Comparison of ENCODE assay signal across 15 cellular contexts in genomic region chr1:157241185-157241538, GRCh38.
A peak's percentile ranks its signal among the peaks of the same experiment; 100 is the strongest.
DNase-seq lines count a peak whose midpoint lies in the region; ATAC-seq and TF ChIP-seq lines count a peak whose summit lies in the region.
"Had no signal": no experiment of that assay in that cellular context is flagged by ENCODE, and none has a peak within 500 bp of the region (broad histone marks: within the 10 kb centered on the region; RNA-seq: fewer than 3 reads in every experiment).

No MANE protein-coding gene starts in this region.

- TF ChIP-seq CTCF in Caco-2 (IDR thresholded peaks at IDR 0.05; ENCODE audit: insufficient read depth in 1 of 2, low read depth in 1 of 2, low read length in 1 of 2, severe bottlenecking in 1 of 2, unreplicated experiment in 1 of 2) (no peak), body of pancreas (IDR thresholded peaks at IDR 0.05) (no peak), right lobe of liver (IDR thresholded peaks at IDR 0.05) (no peak), testis (IDR thresholded peaks at IDR 0.05) (no peak)

- H2BK120ac ChIP-seq in mesenchymal stem cell (ENCODE audit: low read depth, low read length) = no peak overlapping the region

- no peak overlapping the region for H2AFZ ChIP-seq in mesenchymal stem cell (ENCODE audit: low read depth, low read length)

- no peak for TF ChIP-seq POLR2A in body of pancreas (IDR thresholded peaks at IDR 0.05)
- TF ChIP-seq POLR2A in right lobe of liver (IDR thresholded peaks at IDR 0.05) = no peak
- no peak for TF ChIP-seq POLR2A in testis (IDR thresholded peaks at IDR 0.05)

- H2AK5ac ChIP-seq in mesenchymal stem cell (ENCODE audit: low read length, severe bottlenecking) = no peak overlapping the region

- no peak overlapping the region for H3K23ac ChIP-seq in mesenchymal stem cell (ENCODE audit: low read length in 2 of 2)

- H3K27me3 ChIP-seq in Caco-2 (replicated peaks; ENCODE audit: control insufficient read depth, insufficient read depth, low read length) (no peaks in the 10 kb centered on the region), body of pancreas (no peaks in the 10 kb centered on the region), right lobe of liver (no peaks in the 10 kb centered on the region), testis (no peaks in the 10 kb centered on the region), mesenchymal stem cell (ENCODE audit: control insufficient read depth in 1 of 2, insufficient read depth in 1 of 2, low read length in 2 of 2) (peaks cover 5 to 16% of the 10 kb centered on the region in 2 experiments)

- H3K9me3 ChIP-seq in Caco-2 (0 out of 2 replicates have a peak, but pooled peaks cover 3% of the 10 kb centered on the region), body of pancreas (no peaks in the 10 kb centered on the region), right lobe of liver (no peaks in the 10 kb centered on the region), testis (no peaks in the 10 kb centered on the region), mesenchymal stem cell (ENCODE audit: control insufficient read depth, low read length) (no peaks in the 10 kb centered on the region)

- no peaks in the 10 kb centered on the region for H3K27me3 Mint-ChIP-seq in Caco-2 (ENCODE audit: insufficient read depth, unreplicated experiment)

- BruUV-seq in Caco-2 (replicated peaks; lab: Mats Ljungman, UMichigan) = TSS peak; percentile 92

- peak overlapping the region; percentile 91 for H3K27ac Mint-ChIP-seq in Caco-2 (ENCODE audit: unreplicated experiment)

- no peaks in the 10 kb centered on the region for H3K79me1 ChIP-seq in mesenchymal stem cell (replicated peaks; ENCODE audit: low read length, poor library complexity, severe bottlenecking)

- H3K9ac ChIP-seq in mesenchymal stem cell (ENCODE audit: low read length) = no peak overlapping the region

- H3K4me1 Mint-ChIP-seq in Caco-2 (ENCODE audit: low read depth, unreplicated experiment) = peaks cover 42% of the 10 kb centered on the region

- intact Hi-C loops in Caco-2 (cut with micrococcal nuclease; ENCODE audit: unreplicated experiment) (loop anchor here (2.0 kb wide), 2 partner anchors 48 to 126 kb away; no protein-coding TSS in a partner anchor), body of pancreas (cut with DNase I) (no loop called here), right lobe of liver (cut with DNase I) (no loop called here), testis (cut with DNase I; ENCODE audit: low total_unique reads) (no loop called here)

- H3K27ac ChIP-seq in body of pancreas (peak overlapping the region; percentile 84 to 94 (median 90)), right lobe of liver (peak overlapping the region in 2 of 3 donors; percentile 17 to 66), testis (peak overlapping the region; percentile 56 to 73), mesenchymal stem cell (ENCODE audit: low read length, poor library complexity, severe bottlenecking) (no peak overlapping the region)

- peaks cover 20% of the 10 kb centered on the region for H3K9me3 Mint-ChIP-seq in Caco-2 (ENCODE audit: unreplicated experiment)

- H3K4me2 ChIP-seq in mesenchymal stem cell (ENCODE audit: low read length, poor library complexity, severe bottlenecking) = no peak overlapping the region

- no peak overlapping the region for H4K8ac ChIP-seq in mesenchymal stem cell (ENCODE audit: low read length)

- no peak overlapping the region for H3K14ac ChIP-seq in mesenchymal stem cell (ENCODE audit: low read length in 2 of 2)

- H3K36me3 Mint-ChIP-seq in Caco-2 (ENCODE audit: insufficient read depth, unreplicated experiment) = peaks cover 14% of the 10 kb centered on the region

- CTCF ChIA-PET in Caco-2 (lab: Charles Lee) = interaction anchor here (0.7 to 1.1 kb wide), 2 partner anchors 167 to 884 kb away, joined by 3 read pairs; no protein-coding TSS in a partner anchor

- DNase-seq in Caco-2 (no peak), body of pancreas (no peak), right lobe of liver (no peak), testis (no peak), mesenchymal stem cell (no peak), NCI-H2107 treated with DMSO at 0.1 percent for 48 hours (lab: John Stamatoyannopoulos, UW; ENCODE audit: unreplicated experiment) (no peak), GM19238 (ENCODE audit: insufficient read length, low spot score) (no peak)
- DNase-seq: DMS79 treated with DMSO at 0.1 percent for 48 hours, GDM1, HCEC 1CT, MV-4-11, NCI-H1436, NCI-H2081, NCI-H2227 treated with DMSO at 0.1 percent for 48 hours had no signal

- peak overlapping the region; percentile 36 for H3K4me3 Mint-ChIP-seq in Caco-2 (ENCODE audit: unreplicated experiment)

- H3K36me3 ChIP-seq in Caco-2 (ENCODE audit: control insufficient read depth, insufficient read depth, low read length) (no peaks in the 10 kb centered on the region), body of pancreas (replicated peaks in 1 of 2; ENCODE audit: insufficient read depth in 1 of 2, low read depth in 2 of 2) (no peaks in the 10 kb centered on the region), right lobe of liver (no peaks in the 10 kb centered on the region), testis (ENCODE audit: low read depth, missing control alignments) (no peaks in the 10 kb centered on the region), mesenchymal stem cell (ENCODE audit: control insufficient read depth in 1 of 2, insufficient read depth in 2 of 2, low read depth in 1 of 2, low read length in 2 of 2) (no peaks in the 10 kb centered on the region)

- no peak overlapping the region for H2BK15ac ChIP-seq in mesenchymal stem cell (ENCODE audit: low read depth, poor library complexity, severe bottlenecking)

- H3K4me1 ChIP-seq in Caco-2 (peaks cover 45% of the 10 kb centered on the region), body of pancreas (peaks cover 33% of the 10 kb centered on the region), right lobe of liver (peaks cover 0 to 22% (median 3%) of the 10 kb centered on the region in 4 donors), testis (peaks cover 45% of the 10 kb centered on the region), mesenchymal stem cell (ENCODE audit: control insufficient read depth, insufficient read depth, low read depth, low read length) (peaks cover 4% of the 10 kb centered on the region)

- H2BK12ac ChIP-seq in mesenchymal stem cell (ENCODE audit: low read length in 2 of 2) = no peak overlapping the region

- ATAC-seq in body of pancreas (no peak), right lobe of liver (peak in 1 of 4 donors; percentile 2), GM21786 (IDR thresholded peaks at IDR 0.05; ENCODE audit: unreplicated experiment) (no peak)

- 62 to 68% methylated on average over 2 of the region's 2 CpGs for WGBS in body of pancreas, 2 donors
- 100% methylated on average over 2 of the region's 2 CpGs for WGBS in right lobe of liver (ENCODE audit: insufficient coverage, low coverage, low lambda C conversion rate, missing lambda C conversion rate)
- 67 to 88% methylated on average over 2 of the region's 2 CpGs for WGBS in testis, 2 donors
- 89% methylated on average over 2 of the region's 2 CpGs for WGBS in mesenchymal stem cell

- POLR2A ChIA-PET in Caco-2 (lab: Charles Lee) = no interaction called here

- H2BK5ac ChIP-seq in mesenchymal stem cell (ENCODE audit: low read depth, low read length, poor library complexity, severe bottlenecking) = no peak overlapping the region

- no peak overlapping the region for H4K91ac ChIP-seq in mesenchymal stem cell (ENCODE audit: low read length)

- H3K18ac ChIP-seq in mesenchymal stem cell (ENCODE audit: low read depth in 1 of 2, low read length in 2 of 2) = no peak overlapping the region

- H3K4ac ChIP-seq in mesenchymal stem cell (ENCODE audit: low read depth in 1 of 2, low read length in 2 of 2) = no peak overlapping the region

- H3K4me3 ChIP-seq in Caco-2 (ENCODE audit: low read depth, low read length) = no peak overlapping the region
- no peak overlapping the region for H3K4me3 ChIP-seq in body of pancreas
- H3K4me3 ChIP-seq in right lobe of liver = no peak overlapping the region
- no peak overlapping the region for H3K4me3 ChIP-seq in testis
- no peak overlapping the region for H3K4me3 ChIP-seq in mesenchymal stem cell (ENCODE audit: insufficient read depth in 1 of 2, low read depth in 1 of 2, low read length in 2 of 2)
